In the genomic region with DNA sequence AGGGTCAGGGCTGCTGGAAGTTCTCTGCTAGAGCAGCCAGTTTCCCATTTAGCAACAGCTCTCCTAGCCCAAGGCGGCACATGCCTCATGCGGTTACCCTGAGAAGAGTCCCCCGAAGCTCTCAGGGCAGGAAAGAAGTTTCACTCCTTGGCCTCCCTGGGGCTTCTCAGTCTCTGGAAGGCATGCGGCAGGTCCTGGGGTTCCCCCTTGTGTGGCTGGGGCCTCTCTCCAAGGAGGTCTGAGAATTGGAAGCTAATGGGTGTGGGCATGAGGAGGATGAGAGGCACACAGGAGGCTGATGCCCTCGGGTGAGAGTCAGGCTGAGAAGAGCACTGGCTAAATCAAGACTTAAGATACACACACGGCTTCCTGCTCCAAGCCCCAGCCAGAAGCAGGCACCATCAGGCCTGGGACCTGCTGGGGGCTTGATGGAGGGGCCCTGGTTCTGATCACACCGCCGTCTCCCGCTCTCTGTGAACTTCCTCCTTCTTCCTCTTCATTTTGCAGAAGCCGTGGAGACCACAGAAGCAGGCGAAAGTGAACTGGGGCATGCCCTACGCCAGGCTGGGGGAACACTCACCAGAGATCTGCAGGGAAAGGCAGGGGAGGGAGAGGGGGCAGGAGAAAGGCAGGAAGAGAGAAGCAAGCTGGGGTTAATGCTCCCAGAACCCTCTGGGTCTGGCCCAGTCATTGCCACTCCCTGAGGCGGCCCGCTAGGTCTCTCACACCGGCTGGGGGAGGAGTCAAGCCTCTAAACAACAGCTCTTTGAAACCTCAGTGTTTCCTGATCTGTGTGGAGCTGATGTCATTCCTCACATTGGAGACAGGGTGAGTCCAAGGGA, we compare ENCODE assay signal across 8 cellular contexts. TPM values are rescaled to one million over a fixed set of nuclear protein-coding genes. Genes with fewer than 3 reads are reported as not detected.
A peak's percentile ranks its signal among the peaks of the same experiment; 100 is the strongest.
DNase-seq lines count a peak whose midpoint lies in the region; ATAC-seq and TF ChIP-seq lines count a peak whose summit lies in the region.

No MANE protein-coding gene starts in this region.

- CTCF ChIA-PET in A673 (lab: Charles Lee): interaction anchor here (0.6 kb wide), 1 partner anchor 167 kb away, joined by 5 read pairs; no protein-coding TSS in a partner anchor
- CTCF ChIA-PET in activated naive CD4-positive, alpha-beta T cell treated with anti-CD3 and anti-CD28 coated beads for 36 hours (lab: Charles Lee): interaction anchor here (0.9 to 3.3 kb wide), 13 partner anchors 9 to 115 kb away, joined by 3 to 25 read pairs (median 4); no protein-coding TSS in a partner anchor

- H3K4me3 ChIP-seq in A673 (ENCODE audit: low read depth, low read length, poor library complexity, severe bottlenecking) (no peak overlapping the region), HUES6 (ENCODE audit: low read depth, low read length) (no peak overlapping the region), SK-N-MC (peak overlapping the region; percentile 70), iPS-15b (ENCODE audit: low read depth, low read length) (no peak overlapping the region)

- H3K27ac Mint-ChIP-seq in activated naive CD4-positive, alpha-beta T cell treated with anti-CD3 and anti-CD28 coated beads for 36 hours: peak overlapping the region; percentile 77

- H3K27me3 Mint-ChIP-seq in activated naive CD4-positive, alpha-beta T cell treated with anti-CD3 and anti-CD28 coated beads for 36 hours (ENCODE audit: low read depth): no peaks in the 10 kb centered on the region

- ATAC-seq in GM19372 (IDR thresholded peaks at IDR 0.05; ENCODE audit: low read depth, unreplicated experiment): peak; percentile 83

- no peaks in the 10 kb centered on the region for H3K36me3 Mint-ChIP-seq in activated naive CD4-positive, alpha-beta T cell treated with anti-CD3 and anti-CD28 coated beads for 36 hours (ENCODE audit: low read depth)

- peaks cover 71% of the 10 kb centered on the region for H3K4me1 ChIP-seq in A673 (ENCODE audit: insufficient read depth, low read length, poor library complexity, severe bottlenecking)
- H3K4me1 ChIP-seq in HUES6 (ENCODE audit: control insufficient read depth, insufficient read depth, low read length): peaks cover 73% of the 10 kb centered on the region
- H3K4me1 ChIP-seq in iPS-15b (ENCODE audit: control insufficient read depth, insufficient read depth, low read length): peaks cover 56% of the 10 kb centered on the region

- no peaks in the 10 kb centered on the region for H3K27me3 ChIP-seq in A673 (replicated peaks; ENCODE audit: insufficient read depth, low read depth, low read length, poor library complexity)
- peaks cover 6% of the 10 kb centered on the region; the same call in 1 of the 2 replicates for H3K27me3 ChIP-seq in HUES6 (ENCODE audit: control insufficient read depth, insufficient read depth, low read length)
- peaks cover 16% of the 10 kb centered on the region for H3K27me3 ChIP-seq in iPS-15b (ENCODE audit: control insufficient read depth, insufficient read depth, low read length)

- intact Hi-C loops in A673 (cut with micrococcal nuclease; ENCODE audit: unreplicated experiment): no loop called here
- intact Hi-C loops in activated naive CD4-positive, alpha-beta T cell treated with anti-CD3 and anti-CD28 coated beads for 36 hours (cut with micrococcal nuclease): loop anchor here (2.0 kb wide), 3 partner anchors 40 to 318 kb away; no protein-coding TSS in a partner anchor

- no peaks in the 10 kb centered on the region for H3K9me3 ChIP-seq in A673 (ENCODE audit: low read depth, low read length, poor library complexity, severe bottlenecking)
- no peaks in the 10 kb centered on the region for H3K9me3 ChIP-seq in HUES6 (ENCODE audit: control insufficient read depth, insufficient read depth, low read depth, low read length)
- H3K9me3 ChIP-seq in SK-N-MC (ENCODE audit: low read depth, low read length): no peaks in the 10 kb centered on the region
- H3K9me3 ChIP-seq in iPS-15b (ENCODE audit: control insufficient read depth, insufficient read depth, low read length): no peaks in the 10 kb centered on the region

- H3K36me3 ChIP-seq in A673 (ENCODE audit: insufficient read depth, low read length, poor library complexity, severe bottlenecking) (no peaks in the 10 kb centered on the region), HUES6 (ENCODE audit: control insufficient read depth, insufficient read depth, low read length) (no peaks in the 10 kb centered on the region), SK-N-MC (ENCODE audit: insufficient read depth, low read length) (no peaks in the 10 kb centered on the region), iPS-15b (ENCODE audit: control insufficient read depth, insufficient read depth, low read length) (no peaks in the 10 kb centered on the region)

- H3K4me1 Mint-ChIP-seq in activated naive CD4-positive, alpha-beta T cell treated with anti-CD3 and anti-CD28 coated beads for 36 hours (ENCODE audit: low read depth): peaks cover 15% of the 10 kb centered on the region

- H3K9me3 Mint-ChIP-seq in activated naive CD4-positive, alpha-beta T cell treated with anti-CD3 and anti-CD28 coated beads for 36 hours: no peaks in the 10 kb centered on the region

- peak overlapping the region; percentile 72 for H3K4me3 Mint-ChIP-seq in activated naive CD4-positive, alpha-beta T cell treated with anti-CD3 and anti-CD28 coated beads for 36 hours

- no peak for TF ChIP-seq CTCF in A673 (conservative IDR thresholded peaks at IDR 0.05; ENCODE audit: low read depth, low read length)

- H3K9ac ChIP-seq in HUES6 (ENCODE audit: low read length) (peak overlapping the region; percentile 47), SK-N-MC (ENCODE audit: insufficient read length) (peak overlapping the region; percentile 58), iPS-15b (ENCODE audit: low read depth, low read length) (peak overlapping the region; percentile 14)

- DNase-seq in A673 (ENCODE audit: low spot score) (peak; percentile 68), SK-N-MC (ENCODE audit: low read depth, low spot score) (peak; percentile 20), SW 1271 (lab: John Stamatoyannopoulos, UW) (no peak)
- DNase-seq in activated naive CD4-positive, alpha-beta T cell treated with anti-CD3 and anti-CD28 coated beads for 36 hours: peak; percentile 93
- peak; percentile 29 to 38 for DNase-seq in stimulated activated CD4-positive, alpha-beta T cell treated with anti-CD3 and anti-CD28 coated beads, Interleukin-15, amount 100 ng/mL, for 1 hour (ENCODE audit: low read depth in 1 of 2, low spot score in 1 of 2)

- peak overlapping the region; percentile 64 for H3K27ac ChIP-seq in A673 (ENCODE audit: low read depth, low read length, poor library complexity, severe bottlenecking)
- peak overlapping the region; percentile 15; the same call in 1 of the 2 replicates for H3K27ac ChIP-seq in HUES6 (ENCODE audit: low read depth, low read length)
- peak overlapping the region; percentile 82 for H3K27ac ChIP-seq in SK-N-MC

- BruUV-seq in A673 (replicated peaks; lab: Mats Ljungman, UMichigan): no TSS peak

- POLR2A ChIA-PET in A673 (lab: Charles Lee; ENCODE audit: low non-redundant PET): no interaction called here

RNA-seq across cellular contexts. Expression of gene BLACAT1, which starts 15.1 kb away (rescaled TPM):
- 0.45 and 2.0 TPM in 2 replicates for total RNA-seq in A673 (2021)
- under 1 TPM; 0.14 to 0.30 TPM for total RNA-seq in activated naive CD4-positive, alpha-beta T cell treated with anti-CD3 and anti-CD28 coated beads for 36 hours

RNA-seq across cellular contexts. Expression of gene LEMD1, which starts 18.8 kb away (rescaled TPM):
- 1.5 and 3.4 TPM in 2 replicates for total RNA-seq in A673 (2021)
- total RNA-seq in activated naive CD4-positive, alpha-beta T cell treated with anti-CD3 and anti-CD28 coated beads for 36 hours: under 1 TPM in 1 of 2 experiments, not detected in 1; 0.79 TPM

Comparison
In these comparisons a context has a peak if more than half of its experiments do, and no peak if none do; other contexts are left out.
1. DNase-seq: peak in A673 (single experiment), SK-N-MC (single experiment), activated naive CD4-positive, alpha-beta T cell treated with anti-CD3 and anti-CD28 coated beads for 36 hours (single experiment) and stimulated activated CD4-positive, alpha-beta T cell treated with anti-CD3 and anti-CD28 coated beads, Interleukin-15, amount 100 ng/mL, for 1 hour (2 of 2); none in SW 1271 (0 of 2).
2. H3K27ac ChIP-seq: peak in every context shown above with its lines; median percentile 82 in SK-N-MC; 64 in A673; 15 in HUES6.
3. Peak in every context shown above with its lines, with median percentiles within 50 percentile points of each other: H3K9ac ChIP-seq.